Comparison of ENCODE assay signal across 17 cellular contexts in genomic region chr12:122184522-122184921, GRCh38. TPM values are rescaled to one million over a fixed set of nuclear protein-coding genes. Genes with fewer than 3 reads are reported as not detected.
A peak's percentile ranks its signal among the peaks of the same experiment; 100 is the strongest.
DNase-seq lines count a peak whose midpoint lies in the region; ATAC-seq lines count a peak whose summit lies in the region.
"Had no signal": no experiment of that assay in that cellular context is flagged by ENCODE, and none has a peak within 500 bp of the region (broad histone marks: within the 10 kb centered on the region; RNA-seq: fewer than 3 reads in every experiment).

No MANE protein-coding gene starts in this region.

- peaks cover 10% of the 10 kb centered on the region for H3K4me1 Mint-ChIP-seq in activated CD4-positive, alpha-beta T cell treated with anti-CD3 and anti-CD28 coated beads, Interleukin-2, amount 10 ng/mL, durations not matched to agents 24 days and 14 days
- H3K4me1 Mint-ChIP-seq in central memory CD8-positive, alpha-beta T cell: peaks cover 5% of the 10 kb centered on the region
- H3K4me1 Mint-ChIP-seq in stimulated activated naive B cell treated with anti-CD40 and anti-IgM and Interleukin-4, amounts not matched to agents 10 μg/mL and 1 μg/mL and 100 μg/mL, for 72 hours: peaks cover 14 to 31% of the 10 kb centered on the region in 2 donors

- no peaks in the 10 kb centered on the region for H3K9me3 Mint-ChIP-seq in activated CD4-positive, alpha-beta T cell treated with anti-CD3 and anti-CD28 coated beads, Interleukin-2, amount 10 ng/mL, durations not matched to agents 24 days and 14 days
- H3K9me3 Mint-ChIP-seq in central memory CD8-positive, alpha-beta T cell: no peaks in the 10 kb centered on the region
- no peaks in the 10 kb centered on the region for H3K9me3 Mint-ChIP-seq in stimulated activated naive B cell treated with anti-CD40 and anti-IgM and Interleukin-4, amounts not matched to agents 10 μg/mL and 1 μg/mL and 100 μg/mL, for 72 hours

- no peak overlapping the region for H3K27ac Mint-ChIP-seq in activated CD4-positive, alpha-beta T cell treated with anti-CD3 and anti-CD28 coated beads, Interleukin-2, amount 10 ng/mL, durations not matched to agents 24 days and 14 days
- H3K27ac Mint-ChIP-seq in central memory CD8-positive, alpha-beta T cell (ENCODE audit: low read depth): peak overlapping the region; percentile 64
- H3K27ac Mint-ChIP-seq in stimulated activated naive B cell treated with anti-CD40 and anti-IgM and Interleukin-4, amounts not matched to agents 10 μg/mL and 1 μg/mL and 100 μg/mL, for 72 hours: peak overlapping the region; percentile 88

- intact Hi-C loops in activated CD4-positive, alpha-beta T cell treated with anti-CD3 and anti-CD28 coated beads, Interleukin-2, amount 10 ng/mL, durations not matched to agents 24 days and 14 days (cut with micrococcal nuclease): no loop called here

- H3K36me3 Mint-ChIP-seq in activated CD4-positive, alpha-beta T cell treated with anti-CD3 and anti-CD28 coated beads, Interleukin-2, amount 10 ng/mL, durations not matched to agents 24 days and 14 days (ENCODE audit: low read depth): no peaks in the 10 kb centered on the region
- peaks cover 4% of the 10 kb centered on the region for H3K36me3 Mint-ChIP-seq in central memory CD8-positive, alpha-beta T cell (ENCODE audit: insufficient read depth)
- H3K36me3 Mint-ChIP-seq in stimulated activated naive B cell treated with anti-CD40 and anti-IgM and Interleukin-4, amounts not matched to agents 10 μg/mL and 1 μg/mL and 100 μg/mL, for 72 hours: no peaks in the 10 kb centered on the region

- peaks cover 22% of the 10 kb centered on the region for H3K27me3 Mint-ChIP-seq in activated CD4-positive, alpha-beta T cell treated with anti-CD3 and anti-CD28 coated beads, Interleukin-2, amount 10 ng/mL, durations not matched to agents 24 days and 14 days
- no peaks in the 10 kb centered on the region for H3K27me3 Mint-ChIP-seq in central memory CD8-positive, alpha-beta T cell
- peaks cover 0 to 3% of the 10 kb centered on the region in 2 donors for H3K27me3 Mint-ChIP-seq in stimulated activated naive B cell treated with anti-CD40 and anti-IgM and Interleukin-4, amounts not matched to agents 10 μg/mL and 1 μg/mL and 100 μg/mL, for 72 hours

- ATAC-seq in central memory CD8-positive, alpha-beta T cell (replicated peaks; ENCODE audit: extremely low read depth, poor library complexity, severe bottlenecking): no peak
- ATAC-seq in stimulated activated naive B cell treated with anti-CD40 and anti-IgM and Interleukin-4, amounts not matched to agents 10 μg/mL and 1 μg/mL and 100 μg/mL, for 72 hours (replicated peaks): peak; percentile 84 to 85
- ATAC-seq: A549 had no signal

- no peak for DNase-seq in activated CD4-positive, alpha-beta T cell treated with anti-CD3 and anti-CD28 coated beads, Interleukin-2, amount 10 ng/mL, durations not matched to agents 24 days and 14 days
- DNase-seq in activated CD4-positive, alpha-beta T cell treated with anti-CD3 and anti-CD28 coated beads, Interleukin-2, amount 50 U/mL, for 4 hours: no peak
- DNase-seq in MV-4-11 (lab: John Stamatoyannopoulos, UW) (peak; percentile 17), superior temporal gyrus (ENCODE audit: extremely low spot score) (no peak), NCI-H2081 (lab: John Stamatoyannopoulos, UW) (no peak), OCI-M2 (lab: John Stamatoyannopoulos, UW; ENCODE audit: unreplicated experiment) (no peak)
- no peak for DNase-seq in central memory CD8-positive, alpha-beta T cell (ENCODE audit: low spot score in 2 of 2)
- peak; percentile 51 for DNase-seq in stimulated activated naive B cell treated with anti-CD40 and anti-IgM and Interleukin-4, amounts not matched to agents 10 μg/mL and 1 μg/mL and 100 μg/mL, for 72 hours
- DNase-seq: activated gamma-delta T cell treated with Interleukin-2 at 50 U/mL for 16 hours, caudate nucleus, kidney glomerular epithelial cell, NCI-H1105, NCI-H446, PC-9, SW 1271 had no signal

- H3K4me3 Mint-ChIP-seq in activated CD4-positive, alpha-beta T cell treated with anti-CD3 and anti-CD28 coated beads, Interleukin-2, amount 10 ng/mL, durations not matched to agents 24 days and 14 days: peak overlapping the region; percentile 48
- peak overlapping the region; percentile 77 for H3K4me3 Mint-ChIP-seq in central memory CD8-positive, alpha-beta T cell
- H3K4me3 Mint-ChIP-seq in stimulated activated naive B cell treated with anti-CD40 and anti-IgM and Interleukin-4, amounts not matched to agents 10 μg/mL and 1 μg/mL and 100 μg/mL, for 72 hours: peak overlapping the region; percentile 70 to 72

RNA-seq across cellular contexts. Expression of gene LRRC43, which starts 1.6 kb away (rescaled TPM):
- total RNA-seq in activated CD4-positive, alpha-beta T cell treated with anti-CD3 and anti-CD28 coated beads, Interleukin-2, amount 10 ng/mL, durations not matched to agents 24 days and 14 days: 0.33 TPM in 1 of 2 replicates, not detected in the other

RNA-seq across cellular contexts. Expression of gene IL31, which starts 10.5 kb away (rescaled TPM):
- 2.5 TPM in 2 replicates for total RNA-seq in activated CD4-positive, alpha-beta T cell treated with anti-CD3 and anti-CD28 coated beads, Interleukin-2, amount 10 ng/mL, durations not matched to agents 24 days and 14 days
- total RNA-seq: PC-9, temporal lobe had no signal

RNA-seq across cellular contexts. Expression of gene B3GNT4, which starts 19.0 kb away (rescaled TPM):
- total RNA-seq in activated CD4-positive, alpha-beta T cell treated with anti-CD3 and anti-CD28 coated beads, Interleukin-2, amount 10 ng/mL, durations not matched to agents 24 days and 14 days: 0.64 and 1.0 TPM in 2 replicates

RNA-seq across cellular contexts. Expression of gene DIABLO, which starts 41.3 kb away (rescaled TPM):
- total RNA-seq in activated CD4-positive, alpha-beta T cell treated with anti-CD3 and anti-CD28 coated beads, Interleukin-2, amount 10 ng/mL, durations not matched to agents 24 days and 14 days: 59.4 and 61.0 TPM in 2 replicates

Comparison
In these comparisons a context has a peak if more than half of its experiments do, and no peak if none do; other contexts are left out.
1. DNase-seq: peak in MV-4-11 (single experiment) and stimulated activated naive B cell treated with anti-CD40 and anti-IgM and Interleukin-4, amounts not matched to agents 10 μg/mL and 1 μg/mL and 100 μg/mL, for 72 hours (single experiment); none in activated CD4-positive, alpha-beta T cell treated with anti-CD3 and anti-CD28 coated beads, Interleukin-2, amount 10 ng/mL, durations not matched to agents 24 days and 14 days (single experiment), activated CD4-positive, alpha-beta T cell treated with anti-CD3 and anti-CD28 coated beads, Interleukin-2, amount 50 U/mL, for 4 hours (0 of 2), central memory CD8-positive, alpha-beta T cell (0 of 2), superior temporal gyrus (single experiment), NCI-H2081 (0 of 2) and OCI-M2 (single experiment).
2. Peak in every context shown above with its lines, with median percentiles within 50 percentile points of each other: H3K4me3 Mint-ChIP-seq.